Comparison of ENCODE assay signal across 1 cellular context in the genomic region with DNA sequence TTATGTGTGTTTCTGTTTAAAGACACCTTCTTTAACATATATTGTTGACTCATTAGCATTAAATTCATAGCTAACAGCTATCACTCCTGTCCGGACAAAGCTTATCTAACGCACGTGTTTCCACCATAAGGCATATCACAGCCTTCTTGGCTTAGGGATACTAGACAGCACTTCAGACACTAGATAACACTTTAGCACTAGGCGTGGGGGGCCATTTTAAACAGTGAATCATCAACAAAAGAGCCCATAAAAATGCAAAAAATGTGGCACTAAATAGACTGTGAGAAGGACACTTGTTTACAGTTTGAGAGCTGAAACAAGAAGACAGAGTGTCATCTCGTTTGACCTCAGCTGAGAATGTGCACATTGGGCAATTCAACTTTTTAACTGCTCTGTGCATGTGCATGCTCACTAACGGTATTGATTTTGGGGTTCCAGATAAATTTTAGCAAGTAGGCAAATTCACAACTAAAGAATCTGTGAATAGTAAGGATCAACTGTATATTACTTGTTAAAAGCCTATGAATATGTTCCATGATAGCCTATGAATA.
A peak's percentile ranks its signal among the peaks of the same experiment; 100 is the strongest.
TF ChIP-seq lines count a peak whose summit lies in the region.

No MANE protein-coding gene starts in this region.

TF ChIP-seq in K562, 482 proteins besides CTCF, POLR2A, EP300 and RAD21 (continued from another document and continues in another):
- TF ChIP-seq, protein P1, sequence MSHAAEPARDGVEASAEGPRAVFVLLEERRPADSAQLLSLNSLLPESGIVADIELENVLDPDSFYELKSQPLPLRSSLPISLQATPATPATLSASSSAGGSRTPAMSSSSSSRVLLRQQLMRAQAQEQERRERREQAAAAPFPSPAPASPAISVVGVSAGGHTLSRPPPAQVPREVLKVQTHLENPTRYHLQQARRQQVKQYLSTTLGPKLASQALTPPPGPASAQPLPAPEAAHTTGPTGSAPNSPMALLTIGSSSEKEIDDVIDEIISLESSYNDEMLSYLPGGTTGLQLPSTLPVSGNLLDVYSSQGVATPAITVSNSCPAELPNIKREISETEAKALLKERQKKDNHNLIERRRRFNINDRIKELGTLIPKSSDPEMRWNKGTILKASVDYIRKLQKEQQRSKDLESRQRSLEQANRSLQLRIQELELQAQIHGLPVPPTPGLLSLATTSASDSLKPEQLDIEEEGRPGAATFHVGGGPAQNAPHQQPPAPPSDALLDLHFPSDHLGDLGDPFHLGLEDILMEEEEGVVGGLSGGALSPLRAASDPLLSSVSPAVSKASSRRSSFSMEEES (CRISPR knock-in tag; IDR thresholded peaks at IDR 0.05), result no peak
- TF ChIP-seq ZSCAN29 (IDR thresholded peaks at IDR 0.05), result no peak
- no peak for TF ChIP-seq TCF7L2 (IDR thresholded peaks at IDR 0.05; ENCODE audit: low read depth, low read length)
- no peak for TF ChIP-seq U2AF2 (optimal IDR thresholded peaks at IDR 0.05; ENCODE audit: low read depth, low read length)
- no peak for TF ChIP-seq RHOXF2B (CRISPR knock-in tag; conservative IDR thresholded peaks at IDR 0.05)
- no peak for TF ChIP-seq KLF6 (CRISPR knock-in tag; IDR thresholded peaks at IDR 0.05; ENCODE audit: borderline replicate concordance)
- TF ChIP-seq GABPB1 (CRISPR knock-in tag; IDR thresholded peaks at IDR 0.05), result no peak
- peak; percentile 49; the same call in 1 of the 2 replicates for TF ChIP-seq SOX6 (IDR thresholded peaks at IDR 0.05)
- TF ChIP-seq, protein P2, sequence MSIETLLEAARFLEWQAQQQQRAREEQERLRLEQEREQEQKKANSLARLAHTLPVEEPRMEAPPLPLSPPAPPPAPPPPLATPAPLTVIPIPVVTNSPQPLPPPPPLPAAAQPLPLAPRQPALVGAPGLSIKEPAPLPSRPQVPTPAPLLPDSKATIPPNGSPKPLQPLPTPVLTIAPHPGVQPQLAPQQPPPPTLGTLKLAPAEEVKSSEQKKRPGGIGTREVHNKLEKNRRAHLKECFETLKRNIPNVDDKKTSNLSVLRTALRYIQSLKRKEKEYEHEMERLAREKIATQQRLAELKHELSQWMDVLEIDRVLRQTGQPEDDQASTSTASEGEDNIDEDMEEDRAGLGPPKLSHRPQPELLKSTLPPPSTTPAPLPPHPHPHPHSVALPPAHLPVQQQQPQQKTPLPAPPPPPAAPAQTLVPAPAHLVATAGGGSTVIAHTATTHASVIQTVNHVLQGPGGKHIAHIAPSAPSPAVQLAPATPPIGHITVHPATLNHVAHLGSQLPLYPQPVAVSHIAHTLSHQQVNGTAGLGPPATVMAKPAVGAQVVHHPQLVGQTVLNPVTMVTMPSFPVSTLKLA (conservative IDR thresholded peaks at IDR 0.05), result peak in 1 of 2 experiments; percentile 40; a peak in 2 of 4 replicates
- no peak for TF ChIP-seq ZNF778 (CRISPR knock-in tag; IDR thresholded peaks at IDR 0.05)
- no peak for TF ChIP-seq CEBPG (CRISPR knock-in tag; IDR thresholded peaks at IDR 0.05)
- no peak for TF ChIP-seq CEBPG (tag; conservative IDR thresholded peaks at IDR 0.05 in 1 of 2, IDR thresholded peaks at IDR 0.05 in 1 of 2)
- no peak for TF ChIP-seq TOE1 (IDR thresholded peaks at IDR 0.05; ENCODE audit: borderline replicate concordance)
- no peak for TF ChIP-seq TOE1 (CRISPR knock-in tag; IDR thresholded peaks at IDR 0.05; ENCODE audit: borderline replicate concordance, low read depth)
- TF ChIP-seq CXXC5 (CRISPR knock-in tag; IDR thresholded peaks at IDR 0.05), result no peak
- peak; percentile 62 for TF ChIP-seq FOSL1 (tag; conservative IDR thresholded peaks at IDR 0.05)
- TF ChIP-seq, protein P3, sequence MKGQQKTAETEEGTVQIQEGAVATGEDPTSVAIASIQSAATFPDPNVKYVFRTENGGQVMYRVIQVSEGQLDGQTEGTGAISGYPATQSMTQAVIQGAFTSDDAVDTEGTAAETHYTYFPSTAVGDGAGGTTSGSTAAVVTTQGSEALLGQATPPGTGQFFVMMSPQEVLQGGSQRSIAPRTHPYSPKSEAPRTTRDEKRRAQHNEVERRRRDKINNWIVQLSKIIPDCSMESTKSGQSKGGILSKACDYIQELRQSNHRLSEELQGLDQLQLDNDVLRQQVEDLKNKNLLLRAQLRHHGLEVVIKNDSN (CRISPR knock-in tag; IDR thresholded peaks at IDR 0.05), result no peak
- TF ChIP-seq, protein P4, sequence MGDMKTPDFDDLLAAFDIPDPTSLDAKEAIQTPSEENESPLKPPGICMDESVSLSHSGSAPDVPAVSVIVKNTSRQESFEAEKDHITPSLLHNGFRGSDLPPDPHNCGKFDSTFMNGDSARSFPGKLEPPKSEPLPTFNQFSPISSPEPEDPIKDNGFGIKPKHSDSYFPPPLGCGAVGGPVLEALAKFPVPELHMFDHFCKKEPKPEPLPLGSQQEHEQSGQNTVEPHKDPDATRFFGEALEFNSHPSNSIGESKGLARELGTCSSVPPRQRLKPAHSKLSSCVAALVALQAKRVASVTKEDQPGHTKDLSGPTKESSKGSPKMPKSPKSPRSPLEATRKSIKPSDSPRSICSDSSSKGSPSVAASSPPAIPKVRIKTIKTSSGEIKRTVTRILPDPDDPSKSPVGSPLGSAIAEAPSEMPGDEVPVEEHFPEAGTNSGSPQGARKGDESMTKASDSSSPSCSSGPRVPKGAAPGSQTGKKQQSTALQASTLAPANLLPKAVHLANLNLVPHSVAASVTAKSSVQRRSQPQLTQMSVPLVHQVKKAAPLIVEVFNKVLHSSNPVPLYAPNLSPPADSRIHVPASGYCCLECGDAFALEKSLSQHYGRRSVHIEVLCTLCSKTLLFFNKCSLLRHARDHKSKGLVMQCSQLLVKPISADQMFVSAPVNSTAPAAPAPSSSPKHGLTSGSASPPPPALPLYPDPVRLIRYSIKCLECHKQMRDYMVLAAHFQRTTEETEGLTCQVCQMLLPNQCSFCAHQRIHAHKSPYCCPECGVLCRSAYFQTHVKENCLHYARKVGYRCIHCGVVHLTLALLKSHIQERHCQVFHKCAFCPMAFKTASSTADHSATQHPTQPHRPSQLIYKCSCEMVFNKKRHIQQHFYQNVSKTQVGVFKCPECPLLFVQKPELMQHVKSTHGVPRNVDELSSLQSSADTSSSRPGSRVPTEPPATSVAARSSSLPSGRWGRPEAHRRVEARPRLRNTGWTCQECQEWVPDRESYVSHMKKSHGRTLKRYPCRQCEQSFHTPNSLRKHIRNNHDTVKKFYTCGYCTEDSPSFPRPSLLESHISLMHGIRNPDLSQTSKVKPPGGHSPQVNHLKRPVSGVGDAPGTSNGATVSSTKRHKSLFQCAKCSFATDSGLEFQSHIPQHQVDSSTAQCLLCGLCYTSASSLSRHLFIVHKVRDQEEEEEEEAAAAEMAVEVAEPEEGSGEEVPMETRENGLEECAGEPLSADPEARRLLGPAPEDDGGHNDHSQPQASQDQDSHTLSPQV (IDR thresholded peaks at IDR 0.05), result no peak
- no peak for TF ChIP-seq COPS2 (conservative IDR thresholded peaks at IDR 0.05)
- no peak for TF ChIP-seq EZH2 (IDR thresholded peaks at IDR 0.05; ENCODE audit: borderline replicate concordance, low read depth, low read length)
- no peak for TF ChIP-seq MTA1 (IDR thresholded peaks at IDR 0.05; ENCODE audit: borderline replicate concordance)
- peak; percentile 35; the same call in 1 of the 2 replicates for TF ChIP-seq MTA2 (IDR thresholded peaks at IDR 0.05; ENCODE audit: low read depth)
- TF ChIP-seq, protein P5, sequence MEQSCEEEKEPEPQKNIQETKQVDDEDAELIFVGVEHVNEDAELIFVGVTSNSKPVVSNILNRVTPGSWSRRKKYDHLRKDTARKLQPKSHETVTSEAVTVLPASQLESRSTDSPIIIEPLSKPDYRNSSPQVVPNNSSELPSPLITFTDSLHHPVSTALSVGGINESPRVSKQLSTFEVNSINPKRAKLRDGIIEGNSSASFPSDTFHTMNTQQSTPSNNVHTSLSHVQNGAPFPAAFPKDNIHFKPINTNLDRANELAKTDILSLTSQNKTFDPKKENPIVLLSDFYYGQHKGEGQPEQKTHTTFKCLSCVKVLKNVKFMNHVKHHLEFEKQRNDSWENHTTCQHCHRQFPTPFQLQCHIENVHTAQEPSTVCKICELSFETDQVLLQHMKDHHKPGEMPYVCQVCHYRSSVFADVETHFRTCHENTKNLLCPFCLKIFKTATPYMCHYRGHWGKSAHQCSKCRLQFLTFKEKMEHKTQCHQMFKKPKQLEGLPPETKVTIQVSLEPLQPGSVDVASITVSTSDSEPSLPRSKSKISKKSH (CRISPR knock-in tag; IDR thresholded peaks at IDR 0.05), result no peak
- TF ChIP-seq DPF2 (IDR thresholded peaks at IDR 0.05), result peak; percentile 66; the same call in 1 of the 2 replicates
- TF ChIP-seq, protein P6, sequence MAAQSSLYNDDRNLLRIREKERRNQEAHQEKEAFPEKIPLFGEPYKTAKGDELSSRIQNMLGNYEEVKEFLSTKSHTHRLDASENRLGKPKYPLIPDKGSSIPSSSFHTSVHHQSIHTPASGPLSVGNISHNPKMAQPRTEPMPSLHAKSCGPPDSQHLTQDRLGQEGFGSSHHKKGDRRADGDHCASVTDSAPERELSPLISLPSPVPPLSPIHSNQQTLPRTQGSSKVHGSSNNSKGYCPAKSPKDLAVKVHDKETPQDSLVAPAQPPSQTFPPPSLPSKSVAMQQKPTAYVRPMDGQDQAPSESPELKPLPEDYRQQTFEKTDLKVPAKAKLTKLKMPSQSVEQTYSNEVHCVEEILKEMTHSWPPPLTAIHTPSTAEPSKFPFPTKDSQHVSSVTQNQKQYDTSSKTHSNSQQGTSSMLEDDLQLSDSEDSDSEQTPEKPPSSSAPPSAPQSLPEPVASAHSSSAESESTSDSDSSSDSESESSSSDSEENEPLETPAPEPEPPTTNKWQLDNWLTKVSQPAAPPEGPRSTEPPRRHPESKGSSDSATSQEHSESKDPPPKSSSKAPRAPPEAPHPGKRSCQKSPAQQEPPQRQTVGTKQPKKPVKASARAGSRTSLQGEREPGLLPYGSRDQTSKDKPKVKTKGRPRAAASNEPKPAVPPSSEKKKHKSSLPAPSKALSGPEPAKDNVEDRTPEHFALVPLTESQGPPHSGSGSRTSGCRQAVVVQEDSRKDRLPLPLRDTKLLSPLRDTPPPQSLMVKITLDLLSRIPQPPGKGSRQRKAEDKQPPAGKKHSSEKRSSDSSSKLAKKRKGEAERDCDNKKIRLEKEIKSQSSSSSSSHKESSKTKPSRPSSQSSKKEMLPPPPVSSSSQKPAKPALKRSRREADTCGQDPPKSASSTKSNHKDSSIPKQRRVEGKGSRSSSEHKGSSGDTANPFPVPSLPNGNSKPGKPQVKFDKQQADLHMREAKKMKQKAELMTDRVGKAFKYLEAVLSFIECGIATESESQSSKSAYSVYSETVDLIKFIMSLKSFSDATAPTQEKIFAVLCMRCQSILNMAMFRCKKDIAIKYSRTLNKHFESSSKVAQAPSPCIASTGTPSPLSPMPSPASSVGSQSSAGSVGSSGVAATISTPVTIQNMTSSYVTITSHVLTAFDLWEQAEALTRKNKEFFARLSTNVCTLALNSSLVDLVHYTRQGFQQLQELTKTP (IDR thresholded peaks at IDR 0.05; ENCODE audit: low read depth in 1 of 2, partially characterized antibody in 2 of 2), result no peak
- TF ChIP-seq, protein P7, sequence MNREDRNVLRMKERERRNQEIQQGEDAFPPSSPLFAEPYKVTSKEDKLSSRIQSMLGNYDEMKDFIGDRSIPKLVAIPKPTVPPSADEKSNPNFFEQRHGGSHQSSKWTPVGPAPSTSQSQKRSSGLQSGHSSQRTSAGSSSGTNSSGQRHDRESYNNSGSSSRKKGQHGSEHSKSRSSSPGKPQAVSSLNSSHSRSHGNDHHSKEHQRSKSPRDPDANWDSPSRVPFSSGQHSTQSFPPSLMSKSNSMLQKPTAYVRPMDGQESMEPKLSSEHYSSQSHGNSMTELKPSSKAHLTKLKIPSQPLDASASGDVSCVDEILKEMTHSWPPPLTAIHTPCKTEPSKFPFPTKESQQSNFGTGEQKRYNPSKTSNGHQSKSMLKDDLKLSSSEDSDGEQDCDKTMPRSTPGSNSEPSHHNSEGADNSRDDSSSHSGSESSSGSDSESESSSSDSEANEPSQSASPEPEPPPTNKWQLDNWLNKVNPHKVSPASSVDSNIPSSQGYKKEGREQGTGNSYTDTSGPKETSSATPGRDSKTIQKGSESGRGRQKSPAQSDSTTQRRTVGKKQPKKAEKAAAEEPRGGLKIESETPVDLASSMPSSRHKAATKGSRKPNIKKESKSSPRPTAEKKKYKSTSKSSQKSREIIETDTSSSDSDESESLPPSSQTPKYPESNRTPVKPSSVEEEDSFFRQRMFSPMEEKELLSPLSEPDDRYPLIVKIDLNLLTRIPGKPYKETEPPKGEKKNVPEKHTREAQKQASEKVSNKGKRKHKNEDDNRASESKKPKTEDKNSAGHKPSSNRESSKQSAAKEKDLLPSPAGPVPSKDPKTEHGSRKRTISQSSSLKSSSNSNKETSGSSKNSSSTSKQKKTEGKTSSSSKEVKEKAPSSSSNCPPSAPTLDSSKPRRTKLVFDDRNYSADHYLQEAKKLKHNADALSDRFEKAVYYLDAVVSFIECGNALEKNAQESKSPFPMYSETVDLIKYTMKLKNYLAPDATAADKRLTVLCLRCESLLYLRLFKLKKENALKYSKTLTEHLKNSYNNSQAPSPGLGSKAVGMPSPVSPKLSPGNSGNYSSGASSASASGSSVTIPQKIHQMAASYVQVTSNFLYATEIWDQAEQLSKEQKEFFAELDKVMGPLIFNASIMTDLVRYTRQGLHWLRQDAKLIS (CRISPR knock-in tag; IDR thresholded peaks at IDR 0.05), result no peak
- TF ChIP-seq MIER1 (IDR thresholded peaks at IDR 0.05; ENCODE audit: low read depth), result no peak
- TF ChIP-seq IFI16 (CRISPR knock-in tag; IDR thresholded peaks at IDR 0.05), result no peak
- peak; percentile 76 for TF ChIP-seq NCOR1 (IDR thresholded peaks at IDR 0.05)
- peak; percentile 29; the same call in 1 of the 2 replicates for TF ChIP-seq L3MBTL2 (IDR thresholded peaks at IDR 0.05)
- no peak for TF ChIP-seq TBP (optimal IDR thresholded peaks at IDR 0.05; ENCODE audit: low read depth, low read length)
- TF ChIP-seq ZNF445 (CRISPR knock-in tag; IDR thresholded peaks at IDR 0.05; ENCODE audit: low read depth), result no peak
